Comparison of ENCODE assay signal across 18 cellular contexts in genomic region chr9:35556781-35557180, GRCh38.
"Had no signal": no experiment of that assay in that cellular context is flagged by ENCODE, and none has a peak within 500 bp of the region (broad histone marks: within the 10 kb centered on the region; RNA-seq: fewer than 3 reads in every experiment).

No MANE protein-coding gene starts in this region.

- H3K9me3 Mint-ChIP-seq: activated naive CD8-positive, alpha-beta T cell treated with anti-CD3 and anti-CD28 coated beads, Interleukin-2, amount 10 ng/mL, durations not matched to agents 7 days and 5 days; activated T-cell treated with anti-CD3 and anti-CD28 coated beads, Interleukin-2, amount 50 U/mL, for 24 hours; endodermal cell; natural killer cell; T-helper 2 cell treated with Interferon-gamma antibody and Interleukin-4, amounts not matched to agents 5 μg/mL and 100 μg/mL, for 36 hours had no signal

- H3K27me3 Mint-ChIP-seq: activated naive CD8-positive, alpha-beta T cell treated with anti-CD3 and anti-CD28 coated beads, Interleukin-2, amount 10 ng/mL, durations not matched to agents 7 days and 5 days; activated T-cell treated with anti-CD3 and anti-CD28 coated beads, Interleukin-2, amount 50 U/mL, for 24 hours; progenitor cell of endocrine pancreas had no signal

- H3K4me3 Mint-ChIP-seq: activated naive CD8-positive, alpha-beta T cell treated with anti-CD3 and anti-CD28 coated beads, Interleukin-2, amount 10 ng/mL, durations not matched to agents 7 days and 5 days; activated T-cell treated with anti-CD3 and anti-CD28 coated beads, Interleukin-2, amount 50 U/mL, for 24 hours; endodermal cell; natural killer cell; T-helper 2 cell treated with Interferon-gamma antibody and Interleukin-4, amounts not matched to agents 5 μg/mL and 100 μg/mL, for 36 hours had no signal

- DNase-seq: activated effector memory CD4-positive, alpha-beta T cell treated with Interleukin-2 at 50 U/mL for 16 hours; activated naive CD8-positive, alpha-beta T cell treated with anti-CD3 and anti-CD28 coated beads, Interleukin-2, amount 10 ng/mL, durations not matched to agents 7 days and 5 days; activated T-cell treated with anti-CD3 and anti-CD28 coated beads, Interleukin-2, amount 50 U/mL, for 24 hours; dorsolateral prefrontal cortex; endodermal cell; erythroblast; left ventricle myocardium inferior; mesenchymal stem cell; natural killer cell; occipital lobe; right cardiac atrium; stomach; testis had no signal

- H3K4me3 ChIP-seq: cardiac muscle cell, dorsolateral prefrontal cortex, gastroesophageal sphincter, left ventricle myocardium inferior, SJSA1, stomach, testis had no signal

- H3K9me3 ChIP-seq: gastroesophageal sphincter, left ventricle myocardium inferior, SJSA1, stomach, testis had no signal

- ATAC-seq: gastroesophageal sphincter, natural killer cell, right cardiac atrium had no signal

- H3K27ac ChIP-seq: cardiac muscle cell, left ventricle myocardium inferior, SJSA1, stomach, testis had no signal

- H3K36me3 Mint-ChIP-seq: activated naive CD8-positive, alpha-beta T cell treated with anti-CD3 and anti-CD28 coated beads, Interleukin-2, amount 10 ng/mL, durations not matched to agents 7 days and 5 days; natural killer cell had no signal

- H3K27me3 ChIP-seq: cardiac muscle cell, dorsolateral prefrontal cortex, gastroesophageal sphincter, SJSA1, stomach, testis had no signal

- H3K4me1 Mint-ChIP-seq: activated naive CD8-positive, alpha-beta T cell treated with anti-CD3 and anti-CD28 coated beads, Interleukin-2, amount 10 ng/mL, durations not matched to agents 7 days and 5 days; endodermal cell had no signal

- H3K27ac Mint-ChIP-seq: activated naive CD8-positive, alpha-beta T cell treated with anti-CD3 and anti-CD28 coated beads, Interleukin-2, amount 10 ng/mL, durations not matched to agents 7 days and 5 days; activated T-cell treated with anti-CD3 and anti-CD28 coated beads, Interleukin-2, amount 50 U/mL, for 24 hours; endodermal cell; natural killer cell; progenitor cell of endocrine pancreas; T-helper 2 cell treated with Interferon-gamma antibody and Interleukin-4, amounts not matched to agents 5 μg/mL and 100 μg/mL, for 36 hours had no signal
